ENCODE assay signal across 1 cellular context in genomic region chr12:57124259-57124877, GRCh38.
TF ChIP-seq lines count a peak whose summit lies in the region.

No MANE protein-coding gene starts in this region.

TF ChIP-seq in IMR-90, 13 proteins besides CTCF, POLR2A, EP300 and RAD21 (continued from another document):
- peak; percentile 51; the same call in 1 of the 2 replicates for TF ChIP-seq MAZ (IDR thresholded peaks at IDR 0.05; ENCODE audit: borderline replicate concordance, low read depth, low read length)
